In the genomic region with DNA sequence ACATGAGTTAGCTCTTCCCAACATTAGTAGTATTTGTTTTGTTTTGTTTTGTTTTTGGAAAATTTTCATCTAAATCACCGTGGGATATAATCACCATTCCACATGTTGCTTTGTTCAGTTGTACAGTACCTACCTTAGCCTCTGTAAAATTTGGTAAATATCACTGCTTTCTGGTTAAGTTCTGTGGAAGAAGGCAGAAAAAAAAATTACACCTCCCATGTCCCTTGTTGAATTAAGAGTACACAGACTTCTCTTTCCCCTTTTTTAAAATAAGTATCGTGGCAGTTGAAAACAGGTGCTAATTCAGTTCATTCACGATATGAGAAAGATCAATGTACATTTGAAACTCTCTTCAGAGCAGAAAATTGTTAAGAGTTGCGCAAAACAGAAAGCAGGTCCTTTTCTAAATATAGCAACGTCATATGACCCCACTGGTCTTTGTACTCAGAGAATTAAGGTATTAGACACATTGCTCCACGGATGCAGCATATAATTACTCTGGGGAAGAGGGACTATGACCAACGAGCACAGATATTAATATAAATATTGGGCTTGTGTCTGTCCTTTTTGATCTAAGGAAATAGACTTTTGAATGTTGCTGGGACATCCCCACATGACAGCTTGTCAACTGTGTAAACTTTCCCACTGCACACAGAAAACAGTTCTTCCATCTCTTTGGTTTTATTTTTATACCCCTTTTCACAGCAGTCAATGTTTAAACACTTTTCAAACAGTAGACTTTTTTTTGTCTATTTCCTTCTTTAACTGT, we compare ENCODE assay signal across 8 cellular contexts. TPM values are rescaled to one million over a fixed set of nuclear protein-coding genes. Genes with fewer than 3 reads are reported as not detected.
DNase-seq lines count a peak whose midpoint lies in the region; TF ChIP-seq lines count a peak whose summit lies in the region.

No MANE protein-coding gene starts in this region.

- H3K56ac ChIP-seq in H9 (ENCODE audit: insufficient read length, low read depth, low read length): no peak overlapping the region

- H3K9me3 ChIP-seq in H9 (ENCODE audit: control insufficient read depth, low read depth, low read length) (no peaks in the 10 kb centered on the region), KOPT-K1 (ENCODE audit: insufficient read depth, low read length, poor library complexity, severe bottlenecking) (no peaks in the 10 kb centered on the region), neutrophil (no peaks in the 10 kb centered on the region)

- no peak overlapping the region for H4K5ac ChIP-seq in H9 (ENCODE audit: insufficient read length, low read depth, low read length)

- TF ChIP-seq CTCF in H9 (conservative IDR thresholded peaks at IDR 0.05): no peak
- TF ChIP-seq CTCF in brain (conservative IDR thresholded peaks at IDR 0.05): no peak
- no peak for TF ChIP-seq CTCF in neutrophil (IDR thresholded peaks at IDR 0.05)

- DNase-seq in NCI-H510A treated with DMSO at 0.1 percent for 48 hours (lab: John Stamatoyannopoulos, UW): peak; percentile 11
- DNase-seq in NCI-H510A (lab: John Stamatoyannopoulos, UW): no peak
- DNase-seq in H9: no peak
- no peak for DNase-seq in cerebellar cortex (ENCODE audit: low spot score)
- DNase-seq in 8988T: no peak

- H3K36me3 Mint-ChIP-seq in H9 (ENCODE audit: insufficient read depth in 1 of 3, low read depth in 3 of 3): no peaks in the 10 kb centered on the region
- no peaks in the 10 kb centered on the region for H3K36me3 Mint-ChIP-seq in brain

- no peak overlapping the region for H2AFZ ChIP-seq in H9 (ENCODE audit: low read length)

- WGBS in H9 (ENCODE audit: extremely low coverage, insufficient read length, low lambda C conversion rate): no CpG with 5 or more reads among the region's 7 CpGs

- H3K4ac ChIP-seq in H9 (ENCODE audit: low read depth, low read length): no peak overlapping the region

- no peaks in the 10 kb centered on the region for H3K23me2 ChIP-seq in H9 (ENCODE audit: insufficient read length, low read depth, low read length, poor library complexity, severe bottlenecking)

- H3K79me1 ChIP-seq in H9 (ENCODE audit: insufficient read depth, low read depth, low read length, poor library complexity, severe bottlenecking): no peaks in the 10 kb centered on the region

- H3K14ac ChIP-seq in H9 (ENCODE audit: insufficient read depth, low read length): no peak overlapping the region

- H3K4me3 Mint-ChIP-seq in H9 (no peak overlapping the region), brain (peak overlapping the region in 4 of 5 experiments; percentile 6 to 70 (median 45))

- no peak overlapping the region for H4K8ac ChIP-seq in H9 (replicated peaks; ENCODE audit: insufficient read length, low read depth, low read length)

- no peaks in the 10 kb centered on the region for H3K9me3 Mint-ChIP-seq in H9
- H3K9me3 Mint-ChIP-seq in brain: no peaks in the 10 kb centered on the region

- no peaks in the 10 kb centered on the region for H4K20me1 ChIP-seq in H9 (ENCODE audit: control insufficient read depth, insufficient read depth, insufficient read length)

- no peak overlapping the region for H3K4me2 ChIP-seq in H9 (ENCODE audit: insufficient read depth, insufficient read length, low read length)

- no peak overlapping the region for H3K9ac ChIP-seq in H9 (ENCODE audit: extremely low read depth, insufficient read length, low read length)

- H3K27me3 ChIP-seq in H9 (ENCODE audit: insufficient read depth, low read length) (no peaks in the 10 kb centered on the region), neutrophil (no peaks in the 10 kb centered on the region)

- H2BK20ac ChIP-seq in H9 (ENCODE audit: low read depth, low read length, poor library complexity, severe bottlenecking): no peak overlapping the region

- H3K36me3 ChIP-seq in KOPT-K1 (ENCODE audit: insufficient read depth, low read length) (no peaks in the 10 kb centered on the region), neutrophil (no peaks in the 10 kb centered on the region)

- no peak overlapping the region for H2BK12ac ChIP-seq in H9 (ENCODE audit: insufficient read length, low read depth, low read length)

- no peak overlapping the region for H3K23ac ChIP-seq in H9 (ENCODE audit: insufficient read length, low read depth, low read length)

- H2BK15ac ChIP-seq in H9 (ENCODE audit: low read depth, low read length): no peak overlapping the region

- H3K27ac Mint-ChIP-seq in H9: peak overlapping the region in 2 of 3 experiments; percentile 65 to 66; a peak in 3 of 7 replicates
- H3K27ac Mint-ChIP-seq in brain: peak overlapping the region; percentile 3 to 97 (median 41)

- H3K4me1 ChIP-seq in H9 (ENCODE audit: insufficient read depth, low read length) (0 out of 2 replicates have a peak, but pooled peaks cover 2% of the 10 kb centered on the region), neutrophil (ENCODE audit: control insufficient read depth in 1 of 2, insufficient read depth in 1 of 2, low read depth in 1 of 2, low read length in 1 of 2) (peaks cover 48 to 52% of the 10 kb centered on the region in 2 experiments)

- H3K27me3 Mint-ChIP-seq in H9 (ENCODE audit: low read depth) (no peaks in the 10 kb centered on the region), brain (no peaks in the 10 kb centered on the region)

- H3K4me1 Mint-ChIP-seq in H9: peaks cover 28 to 37% of the 10 kb centered on the region in 2 experiments
- H3K4me1 Mint-ChIP-seq in brain: peaks cover 39% of the 10 kb centered on the region

- H3K27ac ChIP-seq in H9 (ENCODE audit: insufficient read length, low read depth, low read length) (no peak overlapping the region), KOPT-K1 (ENCODE audit: low read depth, low read length, poor library complexity, severe bottlenecking) (peak overlapping the region; percentile 87), neutrophil (peak overlapping the region; percentile 79)

- no peak overlapping the region for H2AK5ac ChIP-seq in H9 (ENCODE audit: insufficient read length, low read length)

- H2BK120ac ChIP-seq in H9 (ENCODE audit: low read depth, low read length, poor library complexity, severe bottlenecking): no peak overlapping the region

- H2BK5ac ChIP-seq in H9 (ENCODE audit: insufficient read length, low read length): no peak overlapping the region

- no peaks in the 10 kb centered on the region for H3K79me2 ChIP-seq in H9 (ENCODE audit: insufficient read depth, low read length)

- no peak overlapping the region for H3K18ac ChIP-seq in H9 (ENCODE audit: insufficient read length, low read depth, low read length)

- H3T11ph ChIP-seq in H9 (ENCODE audit: low read length): no peak overlapping the region

- no peak overlapping the region for H4K91ac ChIP-seq in H9 (ENCODE audit: insufficient read length, low read depth, low read length)

- peak overlapping the region in 1 of 2 experiments; percentile 1 for H3K4me3 ChIP-seq in neutrophil (ENCODE audit: low read depth in 1 of 2, low read length in 1 of 2)

RNA-seq across cellular contexts. Expression of a gene that starts 58.6 kb away (rescaled TPM):
- total RNA-seq in H9 (2021): 79.2 and 82.8 TPM in 2 replicates
- 5.7 TPM for polyA plus RNA-seq in brain (ENCODE audit: insufficient read depth, low read depth, low replicate concordance)

Comparison
In these comparisons a context has a peak if more than half of its experiments do, and no peak if none do; other contexts are left out.
1. H3K4me3 Mint-ChIP-seq: peak in brain (4 of 5); none in H9 (0 of 2).